23 cellular contexts compared by ENCODE assay signal in the genomic region with DNA sequence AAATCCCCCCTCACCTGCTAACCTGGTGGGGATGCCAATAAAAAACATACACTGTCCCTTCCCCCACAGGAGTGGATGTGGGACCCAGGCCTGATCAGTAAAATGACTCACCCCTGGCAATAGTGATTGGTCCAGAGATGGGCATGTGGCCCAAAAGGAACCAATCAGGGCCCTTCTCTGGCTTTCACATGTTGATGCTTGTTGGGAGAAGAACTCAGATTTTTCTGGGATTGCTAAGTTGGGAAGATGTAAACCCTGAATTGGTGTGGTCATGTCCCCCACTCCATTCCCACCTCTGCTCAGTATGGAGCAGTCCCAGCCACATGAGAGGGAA. TPM values are rescaled to one million over a fixed set of nuclear protein-coding genes. Genes with fewer than 3 reads are reported as not detected.
DNase-seq lines count a peak whose midpoint lies in the region; ATAC-seq, FAIRE-seq and TF ChIP-seq lines count a peak whose summit lies in the region.
"Had no signal": no experiment of that assay in that cellular context is flagged by ENCODE, and none has a peak within 500 bp of the region (broad histone marks: within the 10 kb centered on the region; RNA-seq: fewer than 3 reads in every experiment).

No MANE protein-coding gene starts in this region.

- no TSS peak for BruUV-seq in K562 (replicated peaks; lab: Mats Ljungman, UMichigan)

- CTCF ChIA-PET in K562 (lab: Yijun Ruan, JAX; ENCODE audit: low intra/inter-chr PET ratio), result no interaction called here

- ATAC-seq in K562, result no peak
- no peak for ATAC-seq in GM21786 (IDR thresholded peaks at IDR 0.05; ENCODE audit: unreplicated experiment)
- no peak for ATAC-seq in HG03342 (IDR thresholded peaks at IDR 0.05; ENCODE audit: unreplicated experiment)
- ATAC-seq: CD8-positive, alpha-beta T cell had no signal

- TF ChIP-seq POLR2A in K562 (conservative IDR thresholded peaks at IDR 0.05) (no peak), suprapubic skin (IDR thresholded peaks at IDR 0.05) (no peak)

- H3K4me3 ChIP-seq in K562, result no peak overlapping the region
- H3K4me3 ChIP-seq in osteoblast (ENCODE audit: insufficient read depth, low read length), result no peak overlapping the region
- H3K4me3 ChIP-seq in suprapubic skin, result no peak overlapping the region
- H3K4me3 ChIP-seq: BLaER1 had no signal

- H3K27me3 ChIP-seq in K562 (ENCODE audit: control insufficient read depth in 2 of 2, insufficient read depth in 2 of 2, low read length in 2 of 2) (peaks cover 11 to 38% of the 10 kb centered on the region in 2 experiments; a peak in 3 of 5 replicates), osteoblast (ENCODE audit: insufficient read depth, low read length) (peaks cover 2% of the 10 kb centered on the region), suprapubic skin (peaks cover 13% of the 10 kb centered on the region)
- H3K27me3 ChIP-seq: BE2C, BLaER1 had no signal

- H3K36me3 ChIP-seq in K562 (ENCODE audit: control insufficient read depth, insufficient read depth, low read length), result no peaks in the 10 kb centered on the region
- no peaks in the 10 kb centered on the region for H3K36me3 ChIP-seq in osteoblast (ENCODE audit: insufficient read depth, low read length)
- H3K36me3 ChIP-seq in suprapubic skin, result no peaks in the 10 kb centered on the region
- H3K36me3 ChIP-seq: BE2C had no signal

- H4K20me1 ChIP-seq in K562 (replicated peaks; ENCODE audit: control insufficient read depth, insufficient read depth, low read length), result peaks cover 3% of the 10 kb centered on the region; the same call in 1 of the 2 replicates
- no peaks in the 10 kb centered on the region for H4K20me1 ChIP-seq in osteoblast (ENCODE audit: insufficient read depth, low read length)
- H4K20me1 ChIP-seq: BLaER1 had no signal

- no peaks in the 10 kb centered on the region for H3K4me1 ChIP-seq in K562 (replicated peaks in 1 of 2; ENCODE audit: control insufficient read depth in 2 of 2, insufficient read depth in 2 of 2, low read length in 2 of 2)
- H3K4me1 ChIP-seq in osteoblast (ENCODE audit: insufficient read depth, low read length), result no peaks in the 10 kb centered on the region
- H3K4me1 ChIP-seq in suprapubic skin, result no peaks in the 10 kb centered on the region
- H3K4me1 ChIP-seq: BE2C, Caco-2 had no signal

- no peaks in the 10 kb centered on the region for H3K9me1 ChIP-seq in K562 (ENCODE audit: control insufficient read depth, insufficient read depth, low read length)

- H3K4me2 ChIP-seq in K562 (ENCODE audit: insufficient read depth, low read length) (no peak overlapping the region), osteoblast (ENCODE audit: insufficient read depth, low read length) (no peak overlapping the region)
- H3K4me2 ChIP-seq: BLaER1 had no signal

- H2AFZ ChIP-seq in K562 (ENCODE audit: low read depth, low read length) (no peak overlapping the region), osteoblast (ENCODE audit: low read length) (no peak overlapping the region)

- no peak for FAIRE-seq in K562 (lab: Jason Lieb, UNC)
- FAIRE-seq: A204.1, D721Med, G401.6, GM12891, GM19239 had no signal

- H3K27ac ChIP-seq in K562 (ENCODE audit: extremely low read depth, low read depth, low read length) (no peak overlapping the region), osteoblast (ENCODE audit: low read depth, low read length) (no peak overlapping the region), suprapubic skin (no peak overlapping the region)
- H3K27ac ChIP-seq: BLaER1 had no signal

- no peak overlapping the region for H3K9ac ChIP-seq in K562 (ENCODE audit: insufficient read depth in 1 of 2, low read depth in 2 of 2, low read length in 2 of 2)
- H3K9ac ChIP-seq: BLaER1 had no signal

- TF ChIP-seq EP300 in Ishikawa (IDR thresholded peaks at IDR 0.05; ENCODE audit: borderline replicate concordance) (no peak), K562 (IDR thresholded peaks at IDR 0.05; ENCODE audit: low read length) (no peak), suprapubic skin (IDR thresholded peaks at IDR 0.05) (no peak)

- intact Hi-C loops in K562 (cut with micrococcal nuclease), result no loop called here

- POLR2A ChIA-PET in K562 (lab: Yijun Ruan, JAX), result no interaction called here

- TF ChIP-seq CTCF in K562 (IDR thresholded peaks at IDR 0.05 in 2 of 3, conservative IDR thresholded peaks at IDR 0.05 in 1 of 3; ENCODE audit: insufficient read depth in 2 of 3, low read depth in 1 of 3, low read length in 3 of 3), result no peak
- TF ChIP-seq CTCF in osteoblast (IDR thresholded peaks at IDR 0.05; ENCODE audit: extremely low read depth, low read depth, low read length), result no peak
- TF ChIP-seq CTCF in suprapubic skin (IDR thresholded peaks at IDR 0.05), result no peak

- TF ChIP-seq RAD21 in Ishikawa (IDR thresholded peaks at IDR 0.05; ENCODE audit: low read depth) (no peak), K562 (CRISPR knock-in tag; conservative IDR thresholded peaks at IDR 0.05 in 1 of 2, IDR thresholded peaks at IDR 0.05 in 1 of 2) (no peak)

- in situ Hi-C loops in K562 (cut with MboI), result no loop called here

- H3K9me3 ChIP-seq in K562 (replicated peaks; ENCODE audit: control insufficient read depth, insufficient read depth, low read depth, low read length), result no peaks in the 10 kb centered on the region
- H3K9me3 ChIP-seq in osteoblast (ENCODE audit: low read depth, low read length), result peaks cover 3% of the 10 kb centered on the region
- H3K9me3 ChIP-seq in suprapubic skin, result no peaks in the 10 kb centered on the region
- H3K9me3 ChIP-seq: BE2C, Caco-2 had no signal

- DNase-seq in K562 (ENCODE audit: extremely low read depth in 1 of 4, low spot score in 3 of 4) (peak in 3 of 4 experiments; percentile 44 to 61 (median 60)), osteoblast (ENCODE audit: insufficient read length, low spot score, missing footprints) (peak; percentile 50), suprapubic skin (ENCODE audit: low spot score in 2 of 2) (no peak)
- DNase-seq: 8988T; ACHN; BE2C; Caco-2; Calu3; CD4-positive, CD25-positive, alpha-beta regulatory T cell; CD8-positive, alpha-beta T cell; DMS79 treated with DMSO at 0.1 percent for 48 hours; GF-D8 had no signal

- no peaks in the 10 kb centered on the region for H3K79me2 ChIP-seq in K562 (ENCODE audit: control insufficient read depth, insufficient read depth, low read length)
- H3K79me2 ChIP-seq in osteoblast (ENCODE audit: insufficient read depth, low read length), result no peaks in the 10 kb centered on the region

TF ChIP-seq in Ishikawa, 13 proteins besides CTCF, POLR2A, EP300 and RAD21:
- no peak for TF ChIP-seq ZBTB7A (IDR thresholded peaks at IDR 0.05; ENCODE audit: low read depth)
- TF ChIP-seq, protein P1, sequence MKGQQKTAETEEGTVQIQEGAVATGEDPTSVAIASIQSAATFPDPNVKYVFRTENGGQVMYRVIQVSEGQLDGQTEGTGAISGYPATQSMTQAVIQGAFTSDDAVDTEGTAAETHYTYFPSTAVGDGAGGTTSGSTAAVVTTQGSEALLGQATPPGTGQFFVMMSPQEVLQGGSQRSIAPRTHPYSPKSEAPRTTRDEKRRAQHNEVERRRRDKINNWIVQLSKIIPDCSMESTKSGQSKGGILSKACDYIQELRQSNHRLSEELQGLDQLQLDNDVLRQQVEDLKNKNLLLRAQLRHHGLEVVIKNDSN (IDR thresholded peaks at IDR 0.05), result peak; percentile 25; the same call in 1 of the 2 replicates
- TF ChIP-seq CEBPB (IDR thresholded peaks at IDR 0.05), result no peak

TF ChIP-seq in K562, 482 proteins besides CTCF, POLR2A, EP300 and RAD21 (continues in another document):
- no peak for TF ChIP-seq BCOR (IDR thresholded peaks at IDR 0.05)
- TF ChIP-seq, protein P2, sequence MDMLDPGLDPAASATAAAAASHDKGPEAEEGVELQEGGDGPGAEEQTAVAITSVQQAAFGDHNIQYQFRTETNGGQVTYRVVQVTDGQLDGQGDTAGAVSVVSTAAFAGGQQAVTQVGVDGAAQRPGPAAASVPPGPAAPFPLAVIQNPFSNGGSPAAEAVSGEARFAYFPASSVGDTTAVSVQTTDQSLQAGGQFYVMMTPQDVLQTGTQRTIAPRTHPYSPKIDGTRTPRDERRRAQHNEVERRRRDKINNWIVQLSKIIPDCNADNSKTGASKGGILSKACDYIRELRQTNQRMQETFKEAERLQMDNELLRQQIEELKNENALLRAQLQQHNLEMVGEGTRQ (CRISPR knock-in tag; IDR thresholded peaks at IDR 0.05), result peak; percentile 67
- TF ChIP-seq OTX1 (CRISPR knock-in tag; IDR thresholded peaks at IDR 0.05), result no peak
- TF ChIP-seq THRAP3 (IDR thresholded peaks at IDR 0.05; ENCODE audit: borderline replicate concordance), result no peak
- TF ChIP-seq TEAD2 (tag; IDR thresholded peaks at IDR 0.05), result no peak

RNA-seq across cellular contexts. Expression of a gene that starts 43.6 kb away (rescaled TPM):
- not detected in 2 replicates for total RNA-seq in K562 (2011; cell fraction: chromatin; rRNA removed; ENCODE audit: low replicate concordance)
- not detected in 2 replicates for total RNA-seq in K562 (2011; cell fraction: nucleolus; rRNA removed)
- not detected in 2 replicates for total RNA-seq in K562 (2011; cell fraction: nucleoplasm; rRNA removed)
- total RNA-seq in K562 (2014; rRNA removed) (3.2 and 3.3 TPM in 2 replicates), K562 (2014; rRNA removed; fragmentation: Illumina TruSeq; extraction: Trizol) (1.1 and 1.2 TPM in 2 replicates), K562 (2015; rRNA removed; fragmentation: Illumina TruSeq; extraction: Trizol) (1.0 and 2.0 TPM in 2 replicates), K562 (2021) (2.1 and 2.7 TPM in 2 replicates), osteoblast (not detected in 2 replicates), suprapubic skin (not detected)
- polyA plus RNA-seq in K562 (2011; rRNA removed) (0.57 and 0.88 TPM in 2 replicates), K562 (2014; fragmentation: Illumina TruSeq; extraction: Trizol) (1.6 and 3.3 TPM in 2 replicates), K562 (2014; fragmentation: Nextera tagmentation; extraction: Ambion mirVana) (under 1 TPM; 0.30 to 0.85 TPM), K562 (2014; rRNA removed) (2.5 and 3.0 TPM in 2 replicates)
- polyA plus RNA-seq in K562 (2011; cell fraction: cytosol; rRNA removed), result 0.83 and 1.3 TPM in 2 replicates
- polyA plus RNA-seq in K562 (2011; cell fraction: nucleus; rRNA removed), result 0.21 and 0.24 TPM in 2 replicates
- 0.91 and 1.8 TPM in 2 replicates for polyA plus RNA-seq in K562 (2012)
- polyA minus RNA-seq in K562 (2011; rRNA and poly(A)+ RNA removed), result 0.27 and 0.46 TPM in 2 replicates
- 0.48 TPM in 1 of 2 replicates, not detected in the other for polyA minus RNA-seq in K562 (2011; cell fraction: cytosol; rRNA and poly(A)+ RNA removed)
- polyA minus RNA-seq in K562 (2011; cell fraction: nucleus; rRNA and poly(A)+ RNA removed), result 0.22 TPM in 1 of 2 replicates, not detected in the other
- total RNA-seq: Calu3; CD4-positive, CD25-positive, alpha-beta regulatory T cell; CD8-positive, alpha-beta T cell had no signal
- polyA plus RNA-seq: AG04450; CD14-positive monocyte; CD4-positive, CD25-positive, alpha-beta regulatory T cell had no signal

Comparison
In these comparisons a context has a peak if more than half of its experiments do, and no peak if none do; other contexts are left out.
1. DNase-seq: peak in K562 (3 of 4) and osteoblast (single experiment); none in suprapubic skin (0 of 2).